ENCODE assay signal across 1 cellular context in the genomic region with DNA sequence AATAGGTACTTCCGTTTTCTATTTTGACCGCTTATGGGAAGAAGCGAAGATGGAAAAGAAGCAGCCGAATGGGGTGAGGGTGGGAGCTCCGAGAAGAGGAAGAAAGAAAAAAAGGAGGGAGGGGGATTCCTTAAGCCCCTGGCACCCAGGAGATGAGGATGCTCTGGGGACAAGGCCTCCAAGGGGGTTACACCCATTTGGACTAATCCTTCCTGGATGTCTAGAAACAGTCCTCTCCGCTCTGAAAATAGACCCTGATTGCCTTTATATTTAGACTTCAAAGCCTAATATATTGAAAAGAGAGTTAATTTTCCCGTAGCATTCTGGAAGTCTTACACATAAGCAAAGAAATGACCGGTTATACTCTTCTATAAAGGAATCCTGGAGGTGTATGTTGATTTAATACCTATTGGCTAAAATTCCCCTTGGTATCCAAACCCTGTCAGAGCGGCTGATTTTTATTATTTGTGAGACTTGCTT.
TF ChIP-seq lines count a peak whose summit lies in the region.

No MANE protein-coding gene starts in this region.

TF ChIP-seq in K562, 482 proteins besides CTCF, POLR2A, EP300 and RAD21:
- TF ChIP-seq CBX8 (IDR thresholded peaks at IDR 0.05; ENCODE audit: borderline replicate concordance, extremely low read depth, low read depth, low read length, poor library complexity, severe bottlenecking) = peak; percentile 52
- TF ChIP-seq MEIS2 (IDR thresholded peaks at IDR 0.05; ENCODE audit: partially characterized antibody) = no peak
- peak; percentile 76 for TF ChIP-seq CBX2 (IDR thresholded peaks at IDR 0.05; ENCODE audit: insufficient read depth, low read length, poor library complexity, severe bottlenecking)
- peak in 1 of 2 experiments; percentile 75; a peak in 1 of 4 replicates for TF ChIP-seq SRF (CRISPR knock-in tag; IDR thresholded peaks at IDR 0.05)
